Comparison of ENCODE assay signal across 1 cellular context in genomic region chr3:32398531-32398930, GRCh38.
TF ChIP-seq lines count a peak whose summit lies in the region.

No MANE protein-coding gene starts in this region.

TF ChIP-seq in SK-N-SH, 30 proteins besides CTCF, POLR2A, EP300 and RAD21 (continued from another document):
- TF ChIP-seq EZH2phosphoT487 (IDR thresholded peaks at IDR 0.05; ENCODE audit: borderline replicate concordance, low read depth) (no peak), PBX3 (IDR thresholded peaks at IDR 0.05) (no peak), YY1 (IDR thresholded peaks at IDR 0.05; ENCODE audit: low read depth) (no peak), SIN3A (IDR thresholded peaks at IDR 0.05; ENCODE audit: borderline replicate concordance, low read depth, low read length) (no peak), USF1 (IDR thresholded peaks at IDR 0.05; ENCODE audit: borderline replicate concordance, low read depth) (no peak), GATA2 (CRISPR knock-in tag; IDR thresholded peaks at IDR 0.05) (no peak), REST (IDR thresholded peaks at IDR 0.05; ENCODE audit: low read depth, low read length) (no peak), CHD2 (IDR thresholded peaks at IDR 0.05; ENCODE audit: low read length, partially characterized antibody) (no peak), RFX5 (IDR thresholded peaks at IDR 0.05; ENCODE audit: low read length) (no peak), RXRA (IDR thresholded peaks at IDR 0.05; ENCODE audit: borderline replicate concordance, low read depth) (no peak), USF2 (IDR thresholded peaks at IDR 0.05; ENCODE audit: borderline replicate concordance, low read depth, low read length) (no peak), ELF1 (IDR thresholded peaks at IDR 0.05) (no peak), MEF2A (IDR thresholded peaks at IDR 0.05; ENCODE audit: borderline replicate concordance, low read depth) (no peak), NRF1 (IDR thresholded peaks at IDR 0.05; ENCODE audit: low read depth, low read length) (no peak), ZBTB33 (IDR thresholded peaks at IDR 0.05; ENCODE audit: borderline replicate concordance, low read depth) (no peak)
